Comparison of ENCODE assay signal across 8 cellular contexts in genomic region chrX:85243761-85244410, GRCh38. TPM values are rescaled to one million over a fixed set of nuclear protein-coding genes. Genes with fewer than 3 reads are reported as not detected.
A peak's percentile ranks its signal among the peaks of the same experiment; 100 is the strongest.
DNase-seq lines count a peak whose midpoint lies in the region; ATAC-seq and TF ChIP-seq lines count a peak whose summit lies in the region.

A gene with protein sequence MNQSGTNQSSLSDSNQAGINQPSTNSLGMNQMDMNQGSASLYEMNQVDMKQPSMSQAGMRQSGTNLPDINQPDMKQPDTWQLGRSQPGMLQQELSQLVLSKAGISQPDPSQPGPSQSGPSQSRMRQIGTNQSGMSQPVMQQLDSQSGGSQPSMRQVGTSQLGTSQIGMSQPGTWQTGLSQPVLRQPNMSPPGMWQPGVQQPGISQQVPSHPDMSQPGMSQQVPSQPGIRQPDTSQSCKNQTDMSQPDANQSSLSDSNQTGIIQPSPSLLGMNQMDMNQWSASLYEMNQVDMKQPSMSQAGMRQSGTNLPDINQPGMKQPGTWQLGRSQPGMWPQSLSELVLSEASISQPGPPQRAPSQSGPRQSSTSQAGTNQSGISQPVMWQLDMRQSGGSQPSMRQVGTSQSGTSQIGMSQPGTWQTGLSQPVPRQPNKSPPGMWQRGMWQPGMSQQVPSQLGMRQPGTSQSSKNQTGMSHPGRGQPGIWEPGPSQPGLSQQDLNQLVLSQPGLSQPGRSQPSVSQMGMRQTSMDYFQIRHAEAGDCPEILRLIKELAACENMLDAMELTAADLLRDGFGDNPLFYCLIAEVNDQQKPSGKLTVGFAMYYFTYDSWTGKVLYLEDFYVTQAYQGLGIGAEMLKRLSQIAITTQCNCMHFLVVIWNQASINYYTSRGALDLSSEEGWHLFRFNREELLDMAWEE (minus strand): TSS chrX:85243779. CDS start chrX:85108968, 134,811 bp downstream.
ZNF711 (plus strand) TSS chrX:85243991; CDS start chrX:85247573, 3,582 bp downstream.

- peaks cover 6% of the 10 kb centered on the region for H3K4me1 Mint-ChIP-seq in activated naive CD8-positive, alpha-beta T cell treated with anti-CD3 and anti-CD28 coated beads, Interleukin-2, amount 10 ng/mL, durations not matched to agents 7 days and 5 days

- no peaks in the 10 kb centered on the region for H3K9me3 Mint-ChIP-seq in activated naive CD8-positive, alpha-beta T cell treated with anti-CD3 and anti-CD28 coated beads, Interleukin-2, amount 10 ng/mL, durations not matched to agents 7 days and 5 days

- H3K4me3 ChIP-seq in cardiac muscle cell: peak within 1 kb of the TSS; percentile 96

- no peaks in the 10 kb centered on the region for H3K9me3 ChIP-seq in cardiac muscle cell (ENCODE audit: low read depth)

- TF ChIP-seq CTCF in cardiac muscle cell (IDR thresholded peaks at IDR 0.05; ENCODE audit: low read depth, low read length): no peak

- POLR2A ChIA-PET in activated naive CD8-positive, alpha-beta T cell treated with anti-CD3 and anti-CD28 coated beads, Interleukin-2, amount 10 ng/mL, durations not matched to agents 7 days and 5 days (lab: Charles Lee): no interaction called here

- peak within 1 kb of the TSS; percentile 100 for H3K27ac ChIP-seq in cardiac muscle cell

- H3K36me3 ChIP-seq in cardiac muscle cell: no peaks in the 10 kb centered on the region

- H3K4me3 Mint-ChIP-seq in activated naive CD8-positive, alpha-beta T cell treated with anti-CD3 and anti-CD28 coated beads, Interleukin-2, amount 10 ng/mL, durations not matched to agents 7 days and 5 days: peak within 1 kb of the TSS; percentile 92

- peak; percentile 0 for DNase-seq in stimulated activated CD4-positive, alpha-beta T cell treated with anti-CD3 and anti-CD28 coated beads, Interleukin-12 subunit alpha, Interleukin-12 subunit beta, amount 100 ng/mL, for 4 hours
- no peak for DNase-seq in stimulated activated CD4-positive, alpha-beta T cell treated with anti-CD3 and anti-CD28 coated beads, Interleukin-2, amount 100 ng/mL, for 48 hours
- DNase-seq in NCI-H510A treated with DMSO at 0.1 percent for 48 hours (lab: John Stamatoyannopoulos, UW) (peak; percentile 79), cardiac muscle cell (ENCODE audit: low read depth in 1 of 2, low spot score in 1 of 2) (peak; percentile 61 to 91), nucleus accumbens (lab: John Stamatoyannopoulos, UW) (peak in 55 of 56 donors; percentile 2 to 80 (median 36))
- DNase-seq in activated naive CD8-positive, alpha-beta T cell treated with anti-CD3 and anti-CD28 coated beads, Interleukin-2, amount 10 ng/mL, durations not matched to agents 7 days and 5 days: peak; percentile 35

- no peaks in the 10 kb centered on the region for H3K36me3 Mint-ChIP-seq in activated naive CD8-positive, alpha-beta T cell treated with anti-CD3 and anti-CD28 coated beads, Interleukin-2, amount 10 ng/mL, durations not matched to agents 7 days and 5 days

- no peaks in the 10 kb centered on the region for H3K27me3 ChIP-seq in cardiac muscle cell

- peaks cover 19% of the 10 kb centered on the region for H3K27me3 Mint-ChIP-seq in activated naive CD8-positive, alpha-beta T cell treated with anti-CD3 and anti-CD28 coated beads, Interleukin-2, amount 10 ng/mL, durations not matched to agents 7 days and 5 days

- ATAC-seq in HG03045 (IDR thresholded peaks at IDR 0.05; ENCODE audit: unreplicated experiment): peak; percentile 71
- ATAC-seq in activated naive CD8-positive, alpha-beta T cell treated with anti-CD3 and anti-CD28 coated beads, Interleukin-2, amount 10 ng/mL, durations not matched to agents 7 days and 5 days (ENCODE audit: low read depth): peak; percentile 33
- no peak for ATAC-seq in HG03135 (IDR thresholded peaks at IDR 0.05; ENCODE audit: unreplicated experiment)

- H3K4me1 ChIP-seq in cardiac muscle cell (ENCODE audit: low read depth): peaks cover 4% of the 10 kb centered on the region

- peak within 1 kb of the TSS; percentile 60 for H3K27ac Mint-ChIP-seq in activated naive CD8-positive, alpha-beta T cell treated with anti-CD3 and anti-CD28 coated beads, Interleukin-2, amount 10 ng/mL, durations not matched to agents 7 days and 5 days

RNA-seq across cellular contexts. Expression of the first gene that starts in this region (rescaled TPM):
- not detected for total RNA-seq in activated naive CD8-positive, alpha-beta T cell treated with anti-CD3 and anti-CD28 coated beads, Interleukin-2, amount 10 ng/mL, durations not matched to agents 7 days and 5 days
- total RNA-seq in cardiac muscle cell: 0.60 and 0.99 TPM in 2 replicates
- 0.27 and 1.1 TPM in 2 replicates for polyA plus RNA-seq in cardiac muscle cell

RNA-seq across cellular contexts. Expression of gene ZNF711, which starts in this region (rescaled TPM):
- under 1 TPM; 0.30 to 0.34 TPM for total RNA-seq in activated naive CD8-positive, alpha-beta T cell treated with anti-CD3 and anti-CD28 coated beads, Interleukin-2, amount 10 ng/mL, durations not matched to agents 7 days and 5 days
- 11.4 and 21.8 TPM in 2 replicates for total RNA-seq in cardiac muscle cell
- 18.8 and 28.9 TPM in 2 replicates for polyA plus RNA-seq in cardiac muscle cell

Comparison
In these comparisons a context has a peak if more than half of its experiments do, and no peak if none do; other contexts are left out.
1. DNase-seq: peak in stimulated activated CD4-positive, alpha-beta T cell treated with anti-CD3 and anti-CD28 coated beads, Interleukin-12 subunit alpha, Interleukin-12 subunit beta, amount 100 ng/mL, for 4 hours (single experiment), NCI-H510A treated with DMSO at 0.1 percent for 48 hours (single experiment), cardiac muscle cell (2 of 2) and nucleus accumbens (55 of 56); none in stimulated activated CD4-positive, alpha-beta T cell treated with anti-CD3 and anti-CD28 coated beads, Interleukin-2, amount 100 ng/mL, for 48 hours (0 of 2).
2. Peak in DNase-seq and ATAC-seq in activated naive CD8-positive, alpha-beta T cell treated with anti-CD3 and anti-CD28 coated beads, Interleukin-2, amount 10 ng/mL, durations not matched to agents 7 days and 5 days; RNA of the genes that start here not detected or under 1 TPM.